Comparison of ENCODE assay signal across 9 cellular contexts in genomic region chr9:36632892-36633291, GRCh38.
A peak's percentile ranks its signal among the peaks of the same experiment; 100 is the strongest.
DNase-seq lines count a peak whose midpoint lies in the region; ATAC-seq and TF ChIP-seq lines count a peak whose summit lies in the region.
"Had no signal": no experiment of that assay in that cellular context is flagged by ENCODE, and none has a peak within 500 bp of the region (broad histone marks: within the 10 kb centered on the region; RNA-seq: fewer than 3 reads in every experiment).

No MANE protein-coding gene starts in this region.

- no peaks in the 10 kb centered on the region for H3K4me1 Mint-ChIP-seq in activated B cell treated with CpG ODN at 0.5 μM for 24 hours
- H3K4me1 Mint-ChIP-seq: immature natural killer cell had no signal

- in situ Hi-C loops in KBM-7 (cut with MboI; ENCODE audit: low pct_unique_long_range_greater_than_20kb, low sequenced_read_pairs), result loop anchor here (25.0 kb wide), 1 partner anchor 96 kb away; no protein-coding TSS in a partner anchor

- no peaks in the 10 kb centered on the region for H3K9me3 Mint-ChIP-seq in activated B cell treated with CpG ODN at 0.5 μM for 24 hours
- H3K9me3 Mint-ChIP-seq: immature natural killer cell had no signal

- CTCF ChIA-PET in activated B cell treated with CpG ODN at 0.5 μM for 24 hours (lab: Charles Lee), result interaction anchor here (0.6 to 1.9 kb wide), 16 partner anchors 9 to 762 kb away, joined by 3 to 37 read pairs (median 3); no protein-coding TSS in a partner anchor

- no peak for ATAC-seq in activated B cell treated with CpG ODN at 0.5 μM for 24 hours (ENCODE audit: low read depth)
- no peak for ATAC-seq in GM19035 (IDR thresholded peaks at IDR 0.05; ENCODE audit: unreplicated experiment)
- no peak for ATAC-seq in GM19324 (IDR thresholded peaks at IDR 0.05; ENCODE audit: low FRiP score, unreplicated experiment)

- intact Hi-C loops in activated B cell treated with CpG ODN at 0.5 μM for 24 hours (cut with micrococcal nuclease), result loop anchor here (1.0 to 10.0 kb wide), 6 partner anchors 96 to 876 kb away; no protein-coding TSS in a partner anchor

- no peaks in the 10 kb centered on the region for H3K27me3 Mint-ChIP-seq in activated B cell treated with CpG ODN at 0.5 μM for 24 hours

- no peak overlapping the region for H3K4me3 Mint-ChIP-seq in activated B cell treated with CpG ODN at 0.5 μM for 24 hours
- H3K4me3 Mint-ChIP-seq: immature natural killer cell had no signal

- no peak overlapping the region for H3K27ac Mint-ChIP-seq in activated B cell treated with CpG ODN at 0.5 μM for 24 hours
- H3K27ac Mint-ChIP-seq: immature natural killer cell had no signal

- POLR2A ChIA-PET in activated B cell treated with CpG ODN at 0.5 μM for 24 hours (lab: Charles Lee), result interaction anchor here (1.0 to 1.4 kb wide), 2 partner anchors 96 to 98 kb away, joined by 3 to 5 read pairs; no protein-coding TSS in a partner anchor

- DNase-seq in DMS53 (lab: John Stamatoyannopoulos, UW), result peak; percentile 57
- peak; percentile 43 for DNase-seq in KBM-7
- DNase-seq in activated B cell treated with CpG ODN at 0.5 μM for 24 hours, result no peak
- DNase-seq in left kidney (ENCODE audit: low read depth, low spot score), result peak; percentile 50
- DNase-seq in activated naive CD4-positive, alpha-beta T cell (lab: John Stamatoyannopoulos, UW), result no peak
- no peak for DNase-seq in NOMO-1 treated with DMSO at 0.1 percent for 48 hours (lab: John Stamatoyannopoulos, UW; ENCODE audit: unreplicated experiment)

- peak; percentile 24 for TF ChIP-seq CTCF in activated B cell treated with CpG ODN at 0.5 μM for 24 hours (IDR thresholded peaks at IDR 0.05)

- H3K36me3 Mint-ChIP-seq in activated B cell treated with CpG ODN at 0.5 μM for 24 hours (ENCODE audit: low read depth), result no peaks in the 10 kb centered on the region
- H3K36me3 Mint-ChIP-seq: immature natural killer cell had no signal

Comparison
In these comparisons a context has a peak if more than half of its experiments do, and no peak if none do; other contexts are left out.
1. DNase-seq: peak in DMS53 (single experiment), KBM-7 (single experiment) and left kidney (single experiment); none in activated B cell treated with CpG ODN at 0.5 μM for 24 hours (single experiment), activated naive CD4-positive, alpha-beta T cell (0 of 4) and NOMO-1 treated with DMSO at 0.1 percent for 48 hours (single experiment).